23 cellular contexts compared by ENCODE assay signal in the genomic region with DNA sequence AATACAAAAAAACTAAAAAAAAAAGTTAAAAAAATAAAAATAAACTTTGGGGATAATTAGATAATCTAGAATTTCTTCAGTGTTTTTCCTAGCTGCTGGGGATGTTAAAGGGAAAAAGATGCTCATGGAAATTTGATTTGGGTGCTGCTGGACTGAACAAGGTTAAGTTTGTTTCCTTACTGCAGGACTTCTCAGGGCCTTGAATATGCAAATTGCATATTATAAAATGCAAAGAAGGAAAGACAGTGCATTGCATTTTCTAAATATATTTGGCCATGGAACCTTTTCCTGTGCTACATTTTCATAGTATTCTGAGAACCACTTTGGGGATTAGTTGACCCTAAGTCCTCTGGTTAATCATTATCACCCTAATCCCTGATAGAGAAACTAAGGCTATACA.
"Had no signal": no experiment of that assay in that cellular context is flagged by ENCODE, and none has a peak within 500 bp of the region (broad histone marks: within the 10 kb centered on the region; RNA-seq: fewer than 3 reads in every experiment).

No MANE protein-coding gene starts in this region.

- H3K4me3 ChIP-seq: lower lobe of right lung, pancreas, prostate gland, skin epidermis, stomach, testis, thyroid gland, transverse colon, upper lobe of left lung, vagina had no signal

- DNase-seq: islet precursor cell; lower lobe of right lung; mammary epithelial cell; mesenchymal stem cell; naive thymus-derived CD8-positive, alpha-beta T cell; pancreas; posterior cingulate gyrus; retina; stimulated activated CD4-positive, alpha-beta T cell treated with anti-CD3 and anti-CD28 coated beads, Interleukin-12 subunit alpha, Interleukin-12 subunit beta, amount 100 ng/mL, for 4 hours; stimulated activated CD4-positive, alpha-beta T cell treated with anti-CD3 and anti-CD28 coated beads, Interleukin-15, amount 100 ng/mL, for 24 hours; stimulated activated CD4-positive, alpha-beta T cell treated with anti-CD3 and anti-CD28 coated beads, Interleukin-2, amount 100 ng/mL, for 24 hours; stimulated activated CD4-positive, alpha-beta T cell treated with anti-CD3 and anti-CD28 coated beads, Interleukin-4, amount 100 ng/mL, for 1 hour; stimulated activated naive B cell treated with anti-CD40 and anti-IgM and Interleukin-4, amounts not matched to agents 10 μg/mL and 1 μg/mL and 100 μg/mL, for 72 hours; stimulated activated naive CD8-positive, alpha-beta T cell treated with anti-CD3 and anti-CD28 coated beads, Interleukin-15, Interleukin-2, amounts not matched to agents 100 U/mL and 50 U/mL, for 24 hours; stomach; testis; transverse colon; upper lobe of left lung had no signal

- H3K4me1 ChIP-seq: testis had no signal

- H3K9me3 ChIP-seq: lower lobe of right lung, pancreas, prostate gland, stomach, testis, thyroid gland, transverse colon, upper lobe of left lung, vagina had no signal

- H3K36me3 ChIP-seq: lower lobe of right lung, pancreas, prostate gland, stomach, thyroid gland, transverse colon, upper lobe of left lung, vagina had no signal

- FAIRE-seq: pancreas had no signal

- ATAC-seq: lower lobe of right lung; naive thymus-derived CD8-positive, alpha-beta T cell; pancreas; sciatic nerve; stimulated activated naive CD8-positive, alpha-beta T cell treated with anti-CD3 and anti-CD28 coated beads, Interleukin-15, Interleukin-2, amounts not matched to agents 100 U/mL and 50 U/mL, for 24 hours had no signal

- H3K27me3 ChIP-seq: pancreas, stomach, testis, thyroid gland, transverse colon, upper lobe of left lung, vagina had no signal

- H3K27ac ChIP-seq: lower lobe of right lung, pancreas, prostate gland, skin epidermis, stomach, testis, thyroid gland, transverse colon, upper lobe of left lung, vagina had no signal
